Comparison of ENCODE assay signal across 8 cellular contexts in genomic region chr10:43595739-43596298, GRCh38. TPM values are rescaled to one million over a fixed set of nuclear protein-coding genes. Genes with fewer than 3 reads are reported as not detected.
DNase-seq lines count a peak whose midpoint lies in the region; ATAC-seq and TF ChIP-seq lines count a peak whose summit lies in the region.

No MANE protein-coding gene starts in this region.

- peaks cover 42% of the 10 kb centered on the region for H3K9me3 Mint-ChIP-seq in endodermal cell

- H3K27me3 ChIP-seq in PC-3 (ENCODE audit: low read length) (0 out of 2 replicates have a peak, but pooled peaks cover 7% of the 10 kb centered on the region), endodermal cell (ENCODE audit: control insufficient read depth, insufficient read depth, low read length, poor library complexity, severe bottlenecking) (no peaks in the 10 kb centered on the region)

- 84 to 92% methylated on average over 2 to 6 of the region's 7 CpGs for WGBS in endodermal cell (ENCODE audit: insufficient coverage in 1 of 2, insufficient read length in 1 of 2), 2 experiments

- H3K9me3 ChIP-seq in PC-3 (ENCODE audit: low read length) (0 out of 2 replicates have a peak, but pooled peaks cover 10% of the 10 kb centered on the region), mucosa of descending colon (peaks cover 4% of the 10 kb centered on the region), endodermal cell (ENCODE audit: control insufficient read depth, low read length) (peaks cover 24% of the 10 kb centered on the region)

- H3K79me2 ChIP-seq in PC-3 (ENCODE audit: low read length), result no peaks in the 10 kb centered on the region

- H3K4me3 ChIP-seq in PC-3 (ENCODE audit: low read length) (no peak overlapping the region; the same call in 1 of the 2 replicates), mucosa of descending colon (no peak overlapping the region), endodermal cell (ENCODE audit: low read length) (no peak overlapping the region)

- H3K9ac ChIP-seq in PC-3 (ENCODE audit: low read length) (no peak overlapping the region), endodermal cell (ENCODE audit: extremely low read depth, low read length, poor library complexity, severe bottlenecking) (no peak overlapping the region)

- no peaks in the 10 kb centered on the region for H3K4me1 ChIP-seq in PC-3 (ENCODE audit: insufficient read depth, low read length)
- no peaks in the 10 kb centered on the region for H3K4me1 ChIP-seq in mucosa of descending colon (ENCODE audit: low read depth)
- no peaks in the 10 kb centered on the region for H3K4me1 ChIP-seq in endodermal cell (ENCODE audit: control insufficient read depth, insufficient read depth, low read length)

- no peak overlapping the region for H3K27ac ChIP-seq in PC-3 (ENCODE audit: low read length)
- no peak overlapping the region for H3K27ac ChIP-seq in endodermal cell (ENCODE audit: low read depth, low read length)

- DNase-seq in PC-3, result no peak
- DNase-seq in mucosa of descending colon, result no peak
- DNase-seq in endodermal cell, result no peak
- DNase-seq in SHP77 (lab: John Stamatoyannopoulos, UW), result no peak
- no peak for DNase-seq in NCI-H774 (lab: John Stamatoyannopoulos, UW)
- no peak for DNase-seq in pons (ENCODE audit: low spot score)

- peak overlapping the region; percentile 77 for H3K4me2 ChIP-seq in PC-3 (ENCODE audit: low read length)

- H3K4me1 Mint-ChIP-seq in endodermal cell, result no peaks in the 10 kb centered on the region

- peak; percentile 55 for ATAC-seq in GM18907 (IDR thresholded peaks at IDR 0.05; ENCODE audit: unreplicated experiment)
- ATAC-seq in HG02852 (IDR thresholded peaks at IDR 0.05; ENCODE audit: unreplicated experiment), result peak; percentile 59
- no peak for ATAC-seq in PC-3
- peak; percentile 36 for ATAC-seq in mucosa of descending colon

- H3K4me3 Mint-ChIP-seq in endodermal cell, result no peak overlapping the region

- no TSS peak for BruUV-seq in PC-3 (replicated peaks; lab: Mats Ljungman, UMichigan)

- H3F3A ChIP-seq in PC-3 (ENCODE audit: low read length, unreplicated experiment), result no peaks in the 10 kb centered on the region

- H3K27ac Mint-ChIP-seq in endodermal cell, result no peak overlapping the region

- H3K36me3 ChIP-seq in PC-3 (ENCODE audit: low read depth, low read length) (no peaks in the 10 kb centered on the region), mucosa of descending colon (ENCODE audit: low read depth) (no peaks in the 10 kb centered on the region), endodermal cell (ENCODE audit: control insufficient read depth, insufficient read depth, low read length) (no peaks in the 10 kb centered on the region)

- no peaks in the 10 kb centered on the region for H3K36me3 Mint-ChIP-seq in endodermal cell (ENCODE audit: low read depth)

- POLR2A ChIA-PET in PC-3 (lab: Charles Lee; ENCODE audit: unreplicated experiment), result no interaction called here

- H4K20me1 ChIP-seq in PC-3 (ENCODE audit: low read length), result no peaks in the 10 kb centered on the region

- CTCF ChIA-PET in PC-3 (lab: Charles Lee), result no interaction called here

- intact Hi-C loops in PC-3 (cut with micrococcal nuclease) (no loop called here), mucosa of descending colon (cut with DNase I, micrococcal nuclease) (no loop called here)

- H3K27me3 Mint-ChIP-seq in endodermal cell (ENCODE audit: insufficient read depth), result peaks cover 3% of the 10 kb centered on the region

- TF ChIP-seq CTCF in PC-3 (conservative IDR thresholded peaks at IDR 0.05; ENCODE audit: low read depth, low read length) (no peak), mucosa of descending colon (IDR thresholded peaks at IDR 0.05) (no peak), endodermal cell (conservative IDR thresholded peaks at IDR 0.05) (no peak)

- no peak overlapping the region for H2AFZ ChIP-seq in PC-3 (ENCODE audit: low read length)

- H3K9me2 ChIP-seq in PC-3 (replicated peaks; ENCODE audit: low read length), result no peaks in the 10 kb centered on the region

RNA-seq across cellular contexts. Expression of gene ZNF485, which starts 10.4 kb away (rescaled TPM):
- total RNA-seq in PC-3 (2014; rRNA removed), result 1.2 and 1.3 TPM in 2 replicates
- 1 to 10 TPM; 2.4 to 5.8 (median 4.3) TPM for total RNA-seq in mucosa of descending colon
- total RNA-seq in endodermal cell, result 1 to 10 TPM; 3.6 to 4.3 TPM
- polyA plus RNA-seq in endodermal cell (2013, experiment 1 of 2), result 5.0 TPM
- polyA plus RNA-seq in endodermal cell (2013, experiment 2 of 2), result 4.0 TPM

RNA-seq across cellular contexts. Expression of gene ZNF239, which starts 21.4 kb away (rescaled TPM):
- total RNA-seq in PC-3 (2014; rRNA removed), result 8.5 and 9.7 TPM in 2 replicates
- 1 to 10 TPM; 1.5 to 3.7 (median 1.9) TPM for total RNA-seq in mucosa of descending colon
- total RNA-seq in endodermal cell, result 1 to 10 TPM; 6.2 TPM
- 4.9 TPM for polyA plus RNA-seq in endodermal cell (2013, experiment 1 of 2)
- polyA plus RNA-seq in endodermal cell (2013, experiment 2 of 2), result 4.8 TPM

RNA-seq across cellular contexts. Expression of gene ZNF32, which starts 52.9 kb away (rescaled TPM):
- total RNA-seq in PC-3 (2014; rRNA removed), result 14.3 and 16.7 TPM in 2 replicates
- total RNA-seq in mucosa of descending colon, result 10 to 100 TPM; 10.6 to 46.5 (median 14.8) TPM
- 10 to 100 TPM; 21.4 to 29.0 TPM for total RNA-seq in endodermal cell
- 45.6 TPM for polyA plus RNA-seq in endodermal cell (2013, experiment 1 of 2)
- 40.1 TPM for polyA plus RNA-seq in endodermal cell (2013, experiment 2 of 2)
